Comparison of ENCODE assay signal across 1 cellular context in genomic region chr1:153032677-153033308, GRCh38.
TF ChIP-seq lines count a peak whose summit lies in the region.

No MANE protein-coding gene starts in this region.

TF ChIP-seq in HEK293T, 16 proteins besides CTCF, POLR2A, EP300 and RAD21 (continued from another document):
- TF ChIP-seq PKNOX1 (IDR thresholded peaks at IDR 0.05), result no peak
